11 cellular contexts compared by ENCODE assay signal in genomic region chr5:143063175-143063970, GRCh38.
DNase-seq lines count a peak whose midpoint lies in the region; ATAC-seq, FAIRE-seq and TF ChIP-seq lines count a peak whose summit lies in the region.
"Had no signal": no experiment of that assay in that cellular context is flagged by ENCODE, and none has a peak within 500 bp of the region (broad histone marks: within the 10 kb centered on the region; RNA-seq: fewer than 3 reads in every experiment).

No MANE protein-coding gene starts in this region.

- H3K4me1 ChIP-seq in keratinocyte (ENCODE audit: control insufficient read depth, extremely low read depth, insufficient read depth, low read length): peaks cover 59% of the 10 kb centered on the region
- H3K4me1 ChIP-seq in gastrocnemius medialis: peaks cover 88 to 96% of the 10 kb centered on the region in 2 donors

- H3K27ac ChIP-seq in keratinocyte (ENCODE audit: control insufficient read depth, insufficient read depth, low read length): peak overlapping the region; percentile 74
- peak overlapping the region; percentile 76 to 91 (median 84) for H3K27ac ChIP-seq in gastrocnemius medialis
- H3K27ac ChIP-seq: KMS-11 had no signal

- in situ Hi-C loops in G401 (cut with HindIII; ENCODE audit: low sequenced_read_pairs): no loop called here
- in situ Hi-C loops in gastrocnemius medialis (cut with MboI; ENCODE audit: low sequenced_read_pairs in 4 of 4): no loop called here

- TF ChIP-seq POLR2A in gastrocnemius medialis (IDR thresholded peaks at IDR 0.05): no peak

- H3K9me3 ChIP-seq in keratinocyte (ENCODE audit: control insufficient read depth, low read depth, low read length) (no peaks in the 10 kb centered on the region), gastrocnemius medialis (no peaks in the 10 kb centered on the region)

- no peak overlapping the region for H3K4me3 ChIP-seq in keratinocyte (ENCODE audit: control insufficient read depth in 2 of 3, extremely low read depth in 1 of 3, insufficient read depth in 2 of 3, low read depth in 1 of 3, low read length in 3 of 3)
- H3K4me3 ChIP-seq in gastrocnemius medialis: no peak overlapping the region

- ATAC-seq in gastrocnemius medialis: peak; percentile 59 to 70

- H3K79me2 ChIP-seq in keratinocyte (ENCODE audit: control insufficient read depth, insufficient read depth, low read length): no peaks in the 10 kb centered on the region

- peak overlapping the region; percentile 63 for H2AFZ ChIP-seq in keratinocyte (ENCODE audit: control insufficient read depth, low read length)

- no peaks in the 10 kb centered on the region for H3K27me3 ChIP-seq in keratinocyte (ENCODE audit: control insufficient read depth, extremely low read depth, insufficient read depth, low read length)
- no peaks in the 10 kb centered on the region for H3K27me3 ChIP-seq in gastrocnemius medialis

- H3K4me2 ChIP-seq in keratinocyte (ENCODE audit: control insufficient read depth, extremely low read depth, insufficient read depth, low read depth, low read length): peak overlapping the region; percentile 56
- H3K4me2 ChIP-seq: KMS-11 had no signal

- H3K9ac ChIP-seq in keratinocyte (ENCODE audit: control insufficient read depth, extremely low read depth, insufficient read depth, low read length): peak overlapping the region; percentile 26
- H3K9ac ChIP-seq: KMS-11 had no signal

- H4K20me1 ChIP-seq in keratinocyte (ENCODE audit: control insufficient read depth, extremely low read depth, insufficient read depth, low read length): no peaks in the 10 kb centered on the region

- no peaks in the 10 kb centered on the region for H3K9me1 ChIP-seq in keratinocyte (ENCODE audit: control insufficient read depth, extremely low read depth, insufficient read depth, low read length)

- H3K36me3 ChIP-seq in keratinocyte (ENCODE audit: control insufficient read depth in 2 of 2, extremely low read depth in 1 of 2, insufficient read depth in 2 of 2, low read length in 2 of 2): no peaks in the 10 kb centered on the region
- H3K36me3 ChIP-seq in gastrocnemius medialis: no peaks in the 10 kb centered on the region

- DNase-seq in G401 (ENCODE audit: low spot score): peak; percentile 29
- peak; percentile 63 for DNase-seq in astrocyte of the hippocampus (ENCODE audit: low read depth, low spot score)
- no peak for DNase-seq in keratinocyte (ENCODE audit: low read depth, low spot score)
- DNase-seq in gastrocnemius medialis: peak; percentile 72 to 74
- no peak for DNase-seq in SHP77 (lab: John Stamatoyannopoulos, UW)
- DNase-seq in AG08395 (ENCODE audit: low spot score): no peak
- no peak for DNase-seq in DMS114 treated with DMSO at 0.1 percent for 48 hours (lab: John Stamatoyannopoulos, UW; ENCODE audit: unreplicated experiment)
- no peak for DNase-seq in foreskin melanocyte

- TF ChIP-seq CTCF in keratinocyte (optimal IDR thresholded peaks at IDR 0.05 in 1 of 3, IDR thresholded peaks at IDR 0.05 in 1 of 3, conservative IDR thresholded peaks at IDR 0.05 in 1 of 3; ENCODE audit: extremely low read depth in 1 of 3, insufficient read depth in 2 of 3, low read length in 3 of 3) (no peak), gastrocnemius medialis (IDR thresholded peaks at IDR 0.05 in 4 of 5, conservative IDR thresholded peaks at IDR 0.05 in 1 of 5) (no peak)

- dilution Hi-C loops in keratinocyte (cut with MboI; ENCODE audit: extremely low pct_ligation_motif_present, low sequenced_read_pairs): no loop called here

- no peak for FAIRE-seq in keratinocyte (lab: Jason Lieb, UNC)
- FAIRE-seq: colon, RCC 7860 had no signal

- intact Hi-C loops in gastrocnemius medialis (cut with DNase I; ENCODE audit: low total_unique reads): no loop called here

Comparison
In these comparisons a context has a peak if more than half of its experiments do, and no peak if none do; other contexts are left out.
1. DNase-seq: peak in G401 (single experiment), astrocyte of the hippocampus (single experiment) and gastrocnemius medialis (2 of 2); none in keratinocyte (single experiment), SHP77 (0 of 2), AG08395 (single experiment), DMS114 treated with DMSO at 0.1 percent for 48 hours (single experiment) and foreskin melanocyte (single experiment).